Comparison of ENCODE assay signal across 8 cellular contexts in the genomic region with DNA sequence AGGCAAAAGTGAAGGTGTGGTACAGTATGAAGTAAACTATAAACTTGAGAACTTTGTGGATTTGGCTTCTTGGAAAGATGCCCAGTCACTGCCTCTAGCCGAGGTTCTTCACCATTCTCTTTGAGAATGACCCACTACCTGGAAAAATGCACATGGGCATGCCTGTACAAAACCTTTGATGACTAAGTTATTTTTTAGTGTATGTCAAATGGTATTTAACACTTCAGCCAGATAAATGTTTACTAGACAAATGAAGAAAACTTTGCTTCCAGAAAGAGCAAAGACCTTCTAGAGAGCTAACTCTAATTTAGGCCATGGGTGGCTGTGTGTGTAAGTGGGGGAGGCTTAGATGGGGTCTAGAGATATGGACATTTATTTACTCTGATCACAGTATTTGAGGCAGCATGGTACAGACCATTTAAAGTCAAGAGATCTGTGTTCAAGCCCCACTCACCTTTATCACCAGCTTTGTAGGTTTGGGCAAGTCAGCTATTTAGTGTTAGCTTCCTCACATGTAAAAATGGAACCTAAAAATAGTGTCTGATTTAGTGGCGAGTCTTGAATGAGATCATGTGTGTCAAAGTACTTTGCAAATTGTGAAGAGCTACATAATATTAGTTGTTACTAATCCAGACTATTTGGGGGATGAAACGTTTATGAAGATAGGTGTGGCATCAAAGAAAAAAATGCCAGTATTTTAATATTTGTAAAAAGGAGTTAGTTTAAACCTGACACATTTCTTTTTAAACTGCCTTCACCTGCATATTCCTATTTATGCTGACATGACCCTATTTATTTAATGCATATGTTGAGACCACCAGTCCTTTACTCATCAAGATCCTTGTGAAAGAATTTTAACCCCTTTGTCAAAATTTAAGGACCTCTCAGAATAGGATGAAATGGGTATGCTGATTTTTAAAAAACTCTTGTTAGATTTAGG. TPM values are rescaled to one million over a fixed set of nuclear protein-coding genes. Genes with fewer than 3 reads are reported as not detected.
A peak's percentile ranks its signal among the peaks of the same experiment; 100 is the strongest.
DNase-seq lines count a peak whose midpoint lies in the region; ATAC-seq and TF ChIP-seq lines count a peak whose summit lies in the region.

No MANE protein-coding gene starts in this region.

- no peak overlapping the region for H3K14ac ChIP-seq in neuronal stem cell (ENCODE audit: low read length)

- H2BK12ac ChIP-seq in neuronal stem cell (ENCODE audit: low read length): no peak overlapping the region

- peak; percentile 48; the same call in 1 of the 2 replicates for TF ChIP-seq POLR2A in Raji (IDR thresholded peaks at IDR 0.05; ENCODE audit: insufficient read depth, low read depth, low read length)
- no peak for TF ChIP-seq POLR2A in esophagus muscularis mucosa (IDR thresholded peaks at IDR 0.05; ENCODE audit: low read depth)

- H3K9me3 ChIP-seq in esophagus muscularis mucosa (no peaks in the 10 kb centered on the region), neuronal stem cell (replicated peaks in 1 of 2; ENCODE audit: control insufficient read depth in 2 of 2, insufficient read depth in 1 of 2, low read depth in 1 of 2, low read length in 2 of 2) (no peaks in the 10 kb centered on the region)

- intact Hi-C loops in esophagus muscularis mucosa (cut with DNase I): no loop called here

- peak overlapping the region; percentile 73 for H3K27ac Mint-ChIP-seq in T-helper 2 cell treated with Interferon-gamma antibody and Interleukin-4, amounts not matched to agents 5 μg/mL and 100 μg/mL, for 36 hours

- WGBS in esophagus muscularis mucosa: 5% methylated on average over 3 of the region's 3 CpGs
- no CpG with 5 or more reads among the region's 3 CpGs for WGBS in neuronal stem cell (ENCODE audit: extremely low coverage in 2 of 2, insufficient read length in 2 of 2, insufficient replicate concordance in 1 of 2), 2 donors

- H3K4me2 ChIP-seq in neuronal stem cell (ENCODE audit: insufficient read depth, low read length, poor library complexity, severe bottlenecking): no peak overlapping the region

- no peak for DNase-seq in T-helper 2 cell treated with Interferon-gamma antibody and Interleukin-4, amounts not matched to agents 5 μg/mL and 100 μg/mL, for 36 hours (ENCODE audit: low spot score)
- DNase-seq in T-helper 2 cell: no peak
- DNase-seq in esophagus muscularis mucosa (ENCODE audit: extremely low spot score): no peak
- DNase-seq in neuronal stem cell (ENCODE audit: low spot score): no peak
- no peak for DNase-seq in stimulated activated CD4-positive, alpha-beta T cell treated with anti-CD3 and anti-CD28 coated beads, Interleukin-2, amount 100 ng/mL, for 24 hours
- DNase-seq in HEK293T (ENCODE audit: extremely low spot score): no peak

- H3K4me3 Mint-ChIP-seq in T-helper 2 cell treated with Interferon-gamma antibody and Interleukin-4, amounts not matched to agents 5 μg/mL and 100 μg/mL, for 36 hours: peak overlapping the region; percentile 90

- no peak overlapping the region for H2BK120ac ChIP-seq in neuronal stem cell (ENCODE audit: low read depth, low read length)

- peaks cover 25% of the 10 kb centered on the region for H3K36me3 Mint-ChIP-seq in T-helper 2 cell treated with Interferon-gamma antibody and Interleukin-4, amounts not matched to agents 5 μg/mL and 100 μg/mL, for 36 hours (ENCODE audit: low read depth)

- H3K9me3 Mint-ChIP-seq in T-helper 2 cell treated with Interferon-gamma antibody and Interleukin-4, amounts not matched to agents 5 μg/mL and 100 μg/mL, for 36 hours: no peaks in the 10 kb centered on the region

- peak overlapping the region; percentile 80 to 84 (median 82) for H3K27ac ChIP-seq in esophagus muscularis mucosa (replicated peaks in 1 of 4)
- no peak overlapping the region for H3K27ac ChIP-seq in neuronal stem cell (replicated peaks; ENCODE audit: low read length)

- H3K36me3 ChIP-seq in esophagus muscularis mucosa: no peaks in the 10 kb centered on the region
- H3K36me3 ChIP-seq in neuronal stem cell (replicated peaks in 1 of 2; ENCODE audit: control insufficient read depth in 2 of 2, insufficient read depth in 2 of 2, low read length in 2 of 2): peaks cover 0 to 41% of the 10 kb centered on the region in 2 donors

- POLR2A ChIA-PET in HEK293T (lab: Yijun Ruan, JAX): interaction anchor here (3.3 kb wide), 1 partner anchor 20 kb away, joined by 35 read pairs; a partner anchor contains a TSS

- H4K91ac ChIP-seq in neuronal stem cell (ENCODE audit: low read depth, low read length, poor library complexity): no peak overlapping the region

- H3K9ac ChIP-seq in neuronal stem cell (ENCODE audit: low read depth, low read length, poor library complexity): no peak overlapping the region

- TF ChIP-seq CTCF in esophagus muscularis mucosa (IDR thresholded peaks at IDR 0.05): no peak

- H2BK15ac ChIP-seq in neuronal stem cell (ENCODE audit: low read length): no peak overlapping the region

- no peak for TF ChIP-seq EP300 in esophagus muscularis mucosa (IDR thresholded peaks at IDR 0.05)

- CTCF ChIA-PET in HEK293T (lab: Yijun Ruan, JAX): no interaction called here

- H3K4me1 Mint-ChIP-seq in T-helper 2 cell treated with Interferon-gamma antibody and Interleukin-4, amounts not matched to agents 5 μg/mL and 100 μg/mL, for 36 hours (ENCODE audit: low read depth): peaks cover 56% of the 10 kb centered on the region

- H3K4me1 ChIP-seq in esophagus muscularis mucosa: peaks cover 47 to 85% (median 77%) of the 10 kb centered on the region in 4 donors
- peaks cover 4 to 12% of the 10 kb centered on the region in 2 donors for H3K4me1 ChIP-seq in neuronal stem cell (ENCODE audit: control insufficient read depth in 2 of 2, insufficient read depth in 1 of 2, low read depth in 1 of 2, low read length in 2 of 2)

- no peak overlapping the region for H4K8ac ChIP-seq in neuronal stem cell (ENCODE audit: low read depth, low read length)

- H3K27me3 Mint-ChIP-seq in T-helper 2 cell treated with Interferon-gamma antibody and Interleukin-4, amounts not matched to agents 5 μg/mL and 100 μg/mL, for 36 hours (ENCODE audit: low read depth): no peaks in the 10 kb centered on the region

- H2BK5ac ChIP-seq in neuronal stem cell (ENCODE audit: low read length): no peak overlapping the region

- H3K4ac ChIP-seq in neuronal stem cell (ENCODE audit: low read length): no peak overlapping the region

- H3K4me3 ChIP-seq in esophagus muscularis mucosa (peak overlapping the region; percentile 52 to 70 (median 62)), neuronal stem cell (ENCODE audit: low read length in 2 of 2) (peak overlapping the region in 1 of 2 donors; percentile 52)

- H3K23ac ChIP-seq in neuronal stem cell (ENCODE audit: low read depth, low read length, poor library complexity): no peak overlapping the region

- H3K27me3 ChIP-seq in esophagus muscularis mucosa: no peaks in the 10 kb centered on the region
- no peaks in the 10 kb centered on the region for H3K27me3 ChIP-seq in neuronal stem cell (ENCODE audit: control insufficient read depth in 3 of 3, insufficient read depth in 3 of 3, low read depth in 1 of 3, low read length in 3 of 3)

- peak overlapping the region; percentile 14 for H3K18ac ChIP-seq in neuronal stem cell (ENCODE audit: low read length)

- no peak overlapping the region for H2AK5ac ChIP-seq in neuronal stem cell (ENCODE audit: low read depth, low read length)

- no peak for ATAC-seq in GM18502 (IDR thresholded peaks at IDR 0.05; ENCODE audit: poor library complexity, unreplicated experiment)

- H3K79me1 ChIP-seq in neuronal stem cell (ENCODE audit: low read depth, low read length): no peaks in the 10 kb centered on the region

- H2AFZ ChIP-seq in neuronal stem cell (ENCODE audit: low read length): no peak overlapping the region

TF ChIP-seq in HEK293T, 16 proteins besides CTCF, POLR2A, EP300 and RAD21:
- TF ChIP-seq FOXM1 (IDR thresholded peaks at IDR 0.05; ENCODE audit: borderline replicate concordance): no peak
- no peak for TF ChIP-seq TARDBP (IDR thresholded peaks at IDR 0.05)
- no peak for TF ChIP-seq HDGF (IDR thresholded peaks at IDR 0.05; ENCODE audit: borderline replicate concordance)
- TF ChIP-seq ZNF384 (IDR thresholded peaks at IDR 0.05): no peak
- no peak for TF ChIP-seq SUZ12 (IDR thresholded peaks at IDR 0.05)
- TF ChIP-seq ARNT (IDR thresholded peaks at IDR 0.05): no peak
- no peak for TF ChIP-seq FOXK2 (IDR thresholded peaks at IDR 0.05)
- TF ChIP-seq CTBP1 (IDR thresholded peaks at IDR 0.05; ENCODE audit: borderline replicate concordance): no peak
- TF ChIP-seq BHLHE40 (IDR thresholded peaks at IDR 0.05; ENCODE audit: borderline replicate concordance): no peak
- TF ChIP-seq SP1 (IDR thresholded peaks at IDR 0.05): no peak
- TF ChIP-seq ELF4 (IDR thresholded peaks at IDR 0.05): no peak
- TF ChIP-seq LEF1 (IDR thresholded peaks at IDR 0.05; ENCODE audit: borderline replicate concordance): no peak

RNA-seq across cellular contexts. Expression of a gene that starts 20.2 kb away (rescaled TPM):
- total RNA-seq in esophagus muscularis mucosa: 10 to 100 TPM; 30.0 to 54.2 (median 46.6) TPM
- 58.9 TPM for polyA plus RNA-seq in neuronal stem cell (2013, experiment 1 of 2)
- 58.8 TPM for polyA plus RNA-seq in neuronal stem cell (2013, experiment 2 of 2)

RNA-seq across cellular contexts. Expression of a gene that starts 46.3 kb away (rescaled TPM):
- 10 to 100 TPM in 2 of 4 donors, 1 to 10 TPM in 2; 5.4 to 15.7 (median 9.2) TPM for total RNA-seq in esophagus muscularis mucosa
- polyA plus RNA-seq in neuronal stem cell (2013, experiment 1 of 2): 14.6 TPM
- 14.4 TPM for polyA plus RNA-seq in neuronal stem cell (2013, experiment 2 of 2)
